ENCODE assay signal across 12 cellular contexts in genomic region chr13:97253581-97254293, GRCh38.
"Had no signal": no experiment of that assay in that cellular context is flagged by ENCODE, and none has a peak within 500 bp of the region (broad histone marks: within the 10 kb centered on the region; RNA-seq: fewer than 3 reads in every experiment).

No MANE protein-coding gene starts in this region.

- H3K27me3 Mint-ChIP-seq: activated CD4-positive, alpha-beta T cell treated with anti-CD3 and anti-CD28 coated beads, Interleukin-2, amount 10 ng/mL, durations not matched to agents 24 days and 14 days; activated naive CD8-positive, alpha-beta T cell treated with anti-CD3 and anti-CD28 coated beads, Interleukin-2, amount 10 ng/mL, durations not matched to agents 7 days and 5 days; memory B cell; naive thymus-derived CD4-positive, alpha-beta T cell had no signal

- H3K4me3 Mint-ChIP-seq: activated CD4-positive, alpha-beta T cell treated with anti-CD3 and anti-CD28 coated beads, Interleukin-2, amount 10 ng/mL, durations not matched to agents 24 days and 14 days; activated CD8-positive, alpha-beta T cell treated with anti-CD3 and anti-CD28 coated beads, Interleukin-2, amount 10 ng/mL, durations not matched to agents 7 days and 5 days; activated naive CD8-positive, alpha-beta T cell treated with anti-CD3 and anti-CD28 coated beads, Interleukin-2, amount 10 ng/mL, durations not matched to agents 7 days and 5 days; memory B cell; naive thymus-derived CD4-positive, alpha-beta T cell had no signal

- H3K36me3 ChIP-seq: stomach, thoracic aorta had no signal

- H3K27ac Mint-ChIP-seq: activated CD4-positive, alpha-beta T cell treated with anti-CD3 and anti-CD28 coated beads, Interleukin-2, amount 10 ng/mL, durations not matched to agents 24 days and 14 days; activated CD8-positive, alpha-beta T cell treated with anti-CD3 and anti-CD28 coated beads, Interleukin-2, amount 10 ng/mL, durations not matched to agents 7 days and 5 days; activated naive CD8-positive, alpha-beta T cell treated with anti-CD3 and anti-CD28 coated beads, Interleukin-2, amount 10 ng/mL, durations not matched to agents 7 days and 5 days; memory B cell; naive thymus-derived CD4-positive, alpha-beta T cell had no signal

- DNase-seq: activated CD4-positive, alpha-beta T cell treated with anti-CD3 and anti-CD28 coated beads, Interleukin-2, amount 10 ng/mL, durations not matched to agents 24 days and 14 days; activated CD4-positive, CD25-positive, alpha-beta regulatory T cell; activated CD8-positive, alpha-beta T cell treated with anti-CD3 and anti-CD28 coated beads, Interleukin-2, amount 10 ng/mL, durations not matched to agents 7 days and 5 days; activated naive CD8-positive, alpha-beta T cell treated with anti-CD3 and anti-CD28 coated beads, Interleukin-2, amount 10 ng/mL, durations not matched to agents 7 days and 5 days; dermis blood vessel endothelial cell; islet precursor cell; mucosa of descending colon; naive thymus-derived CD4-positive, alpha-beta T cell; stomach had no signal

- H3K27me3 ChIP-seq: hepatocyte, stomach had no signal

- H3K9me3 Mint-ChIP-seq: activated naive CD8-positive, alpha-beta T cell treated with anti-CD3 and anti-CD28 coated beads, Interleukin-2, amount 10 ng/mL, durations not matched to agents 7 days and 5 days; memory B cell had no signal

- H3K9me3 ChIP-seq: mucosa of descending colon, stomach, thoracic aorta had no signal

- H3K4me3 ChIP-seq: hepatocyte, mucosa of descending colon, stomach, thoracic aorta had no signal

- H3K27ac ChIP-seq: hepatocyte had no signal
